11 cellular contexts compared by ENCODE assay signal in the genomic region with DNA sequence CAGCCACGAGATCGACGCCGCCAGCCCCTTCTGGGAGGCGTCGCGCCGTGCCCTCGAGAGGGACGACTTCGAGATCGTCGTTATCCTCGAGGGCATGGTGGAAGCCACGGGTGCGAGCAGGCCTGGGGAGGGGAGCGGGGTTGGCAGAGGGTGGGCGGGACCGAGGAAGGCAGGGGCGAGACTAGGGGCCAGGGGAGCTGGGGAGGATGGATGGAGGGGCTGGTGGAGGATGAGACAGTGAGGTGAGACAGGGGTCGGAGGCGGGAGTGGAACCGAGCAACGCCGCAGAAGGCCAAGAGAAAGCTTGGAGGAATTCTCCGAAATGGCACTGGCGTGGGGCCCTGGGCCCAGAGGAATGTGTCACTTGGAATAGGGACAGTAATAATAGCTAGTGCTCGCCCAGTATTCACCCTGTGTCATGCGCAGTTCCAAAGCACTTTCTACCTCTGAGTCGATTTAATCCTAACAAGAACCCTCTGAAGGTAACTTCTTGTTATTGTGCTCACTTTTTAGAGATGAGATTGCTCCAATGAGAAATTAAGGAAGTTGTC. TPM values are rescaled to one million over a fixed set of nuclear protein-coding genes. Genes with fewer than 3 reads are reported as not detected.
DNase-seq lines count a peak whose midpoint lies in the region; ATAC-seq and TF ChIP-seq lines count a peak whose summit lies in the region.
"Had no signal": no experiment of that assay in that cellular context is flagged by ENCODE, and none has a peak within 500 bp of the region (broad histone marks: within the 10 kb centered on the region; RNA-seq: fewer than 3 reads in every experiment).

No MANE protein-coding gene starts in this region.

- no peak overlapping the region for H3K4me2 ChIP-seq in KMS-11

- no TSS peak for BruUV-seq in A673 (replicated peaks; lab: Mats Ljungman, UMichigan)

- no peak overlapping the region for H2AFZ ChIP-seq in KMS-11 (ENCODE audit: low read depth)

- H3K36me3 Mint-ChIP-seq in glutamatergic neuron (ENCODE audit: unreplicated experiment), result no peaks in the 10 kb centered on the region

- TF ChIP-seq CTCF in KMS-11 (conservative IDR thresholded peaks at IDR 0.05; ENCODE audit: low read depth, low read length) (no peak), glutamatergic neuron (IDR thresholded peaks at IDR 0.05; ENCODE audit: partially characterized antibody, unreplicated experiment) (no peak), A673 (conservative IDR thresholded peaks at IDR 0.05; ENCODE audit: low read depth, low read length) (no peak)

- H3K27me3 Mint-ChIP-seq in glutamatergic neuron (ENCODE audit: unreplicated experiment), result peaks cover 13% of the 10 kb centered on the region

- H3K4me1 Mint-ChIP-seq in glutamatergic neuron (ENCODE audit: low read depth, unreplicated experiment), result peaks cover 16% of the 10 kb centered on the region

- H3K36me3 ChIP-seq in KMS-11 (ENCODE audit: insufficient read depth) (no peaks in the 10 kb centered on the region), A673 (ENCODE audit: insufficient read depth, low read length, poor library complexity, severe bottlenecking) (no peaks in the 10 kb centered on the region)

- peaks cover 36% of the 10 kb centered on the region; the same call in 1 of the 2 replicates for H3K27me3 ChIP-seq in KMS-11 (ENCODE audit: insufficient read depth, low read depth)
- peaks cover 34% of the 10 kb centered on the region for H3K27me3 ChIP-seq in A673 (replicated peaks; ENCODE audit: insufficient read depth, low read depth, low read length, poor library complexity)

- DNase-seq in caudate nucleus (lab: John Stamatoyannopoulos, UW) (no peak), glutamatergic neuron (no peak), A673 (ENCODE audit: low spot score) (no peak), posterior cingulate gyrus (no peak), activated T-cell treated with anti-CD3 and anti-CD28 coated beads for 4 hours (no peak)

- H3K9me3 Mint-ChIP-seq in glutamatergic neuron (ENCODE audit: unreplicated experiment), result peaks cover 8% of the 10 kb centered on the region
- H3K9me3 Mint-ChIP-seq: CD4-positive, alpha-beta memory T cell had no signal

- H3K9ac ChIP-seq in KMS-11, result no peak overlapping the region
- H3K9ac ChIP-seq: GM23248 had no signal

- H3K27ac ChIP-seq in KMS-11, result no peak overlapping the region
- H3K27ac ChIP-seq in caudate nucleus (ENCODE audit: low read depth, low read length), result peak overlapping the region; percentile 95
- peak overlapping the region; percentile 92 for H3K27ac ChIP-seq in temporal lobe (ENCODE audit: low read depth, low read length)
- no peak overlapping the region for H3K27ac ChIP-seq in A673 (ENCODE audit: low read depth, low read length, poor library complexity, severe bottlenecking)
- H3K27ac ChIP-seq: GM23248 had no signal

- H3K4me1 ChIP-seq in KMS-11 (ENCODE audit: low read depth, poor library complexity, severe bottlenecking) (peaks cover 16% of the 10 kb centered on the region), A673 (ENCODE audit: insufficient read depth, low read length, poor library complexity, severe bottlenecking) (no peaks in the 10 kb centered on the region)

- CTCF ChIA-PET in A673 (lab: Charles Lee), result interaction anchor here (1.2 kb wide), 1 partner anchor 167 kb away, joined by 4 read pairs; no protein-coding TSS in a partner anchor

- H4K20me1 ChIP-seq in KMS-11 (ENCODE audit: insufficient read depth), result no peaks in the 10 kb centered on the region

- H3K4me3 ChIP-seq in KMS-11 (IDR thresholded peaks at IDR 0.05; ENCODE audit: insufficient read depth, low read depth, low read length) (peak overlapping the region; percentile 24), A673 (ENCODE audit: low read depth, low read length, poor library complexity, severe bottlenecking) (no peak overlapping the region)
- H3K4me3 ChIP-seq: GM23248 had no signal

- no peak for ATAC-seq in HG03378 (IDR thresholded peaks at IDR 0.05; ENCODE audit: unreplicated experiment)

- POLR2A ChIA-PET in A673 (lab: Charles Lee; ENCODE audit: low non-redundant PET), result no interaction called here

- H3K4me3 Mint-ChIP-seq in glutamatergic neuron (ENCODE audit: unreplicated experiment), result peak overlapping the region; percentile 82

- H3K79me2 ChIP-seq in KMS-11 (ENCODE audit: insufficient read depth, low read depth), result no peaks in the 10 kb centered on the region

- intact Hi-C loops in A673 (cut with micrococcal nuclease; ENCODE audit: unreplicated experiment), result loop anchor here (1.0 to 5.0 kb wide), 2 partner anchors 38 to 206 kb away; no protein-coding TSS in a partner anchor
- intact Hi-C loops in posterior cingulate gyrus (cut with DNase I), result loop anchor here (5.0 kb wide), 1 partner anchor 167 kb away; no protein-coding TSS in a partner anchor

- H3K9me3 ChIP-seq in A673 (ENCODE audit: low read depth, low read length, poor library complexity, severe bottlenecking), result no peaks in the 10 kb centered on the region

- H3K27ac Mint-ChIP-seq in glutamatergic neuron (ENCODE audit: unreplicated experiment), result no peak overlapping the region

RNA-seq across cellular contexts. Expression of gene KCNJ9, which starts 3.5 kb away (rescaled TPM):
- total RNA-seq in glutamatergic neuron (ENCODE audit: unreplicated experiment), result 2.0 TPM
- total RNA-seq in temporal lobe, result 10.6 TPM
- not detected in 2 replicates for total RNA-seq in A673 (2021)
- total RNA-seq: CD4-positive, alpha-beta memory T cell; GM23248; Right ventricle myocardium inferior had no signal

RNA-seq across cellular contexts. Expression of gene IGSF8, which starts 13.6 kb away (rescaled TPM):
- total RNA-seq in glutamatergic neuron (ENCODE audit: unreplicated experiment), result 45.9 TPM
- total RNA-seq in temporal lobe, result 43.5 TPM
- 14.0 and 18.1 TPM in 2 replicates for total RNA-seq in A673 (2021)

RNA-seq across cellular contexts. Expression of gene KCNJ10, which starts 14.9 kb away (rescaled TPM):
- total RNA-seq in glutamatergic neuron (ENCODE audit: unreplicated experiment) (not detected), temporal lobe (5.9 TPM), A673 (2021) (not detected in 2 replicates)
- total RNA-seq: CD4-positive, alpha-beta memory T cell; GM23248; Right ventricle myocardium inferior had no signal

RNA-seq across cellular contexts. Expression of gene ATP1A2, which starts 30.7 kb away (rescaled TPM):
- total RNA-seq in glutamatergic neuron (ENCODE audit: unreplicated experiment), result not detected
- total RNA-seq in temporal lobe, result 93.2 TPM
- total RNA-seq in A673 (2021), result not detected in 2 replicates
- total RNA-seq: CD4-positive, alpha-beta memory T cell had no signal

RNA-seq across cellular contexts. Expression of gene PIGM, which starts 53.1 kb away (rescaled TPM):
- total RNA-seq in glutamatergic neuron (ENCODE audit: unreplicated experiment), result 5.9 TPM
- 5.9 TPM for total RNA-seq in temporal lobe
- 4.6 and 5.3 TPM in 2 replicates for total RNA-seq in A673 (2021)

Comparison
In these comparisons a context has a peak if more than half of its experiments do, and no peak if none do; other contexts are left out.
1. H3K27ac ChIP-seq: peak in caudate nucleus (single experiment) and temporal lobe (single experiment); none in KMS-11 (single experiment) and A673 (single experiment).